In the genomic region with DNA sequence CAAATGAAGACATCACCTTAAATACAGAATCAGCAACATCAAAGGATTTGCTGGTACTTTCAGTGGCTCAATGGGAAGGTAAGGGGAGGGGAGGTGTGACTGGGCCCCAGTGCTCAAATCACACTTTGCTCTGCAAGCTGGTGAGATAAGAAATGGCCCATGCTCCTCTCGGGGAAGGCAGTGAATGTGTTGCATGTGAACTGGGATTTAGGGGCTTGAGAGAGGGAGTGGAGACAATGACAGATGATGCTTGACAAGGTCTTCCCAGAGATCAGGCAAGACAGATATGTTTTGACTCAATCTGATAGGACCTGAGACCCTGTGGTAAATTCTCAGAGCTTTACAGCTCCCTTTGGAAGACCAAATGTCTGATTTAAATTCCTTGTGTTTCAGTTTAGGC, we compare ENCODE assay signal across 12 cellular contexts.
"Had no signal": no experiment of that assay in that cellular context is flagged by ENCODE, and none has a peak within 500 bp of the region (broad histone marks: within the 10 kb centered on the region; RNA-seq: fewer than 3 reads in every experiment).

No MANE protein-coding gene starts in this region.

- H3K27ac ChIP-seq: left lung, neural progenitor cell, ovary, tibial artery had no signal

- H2AFZ ChIP-seq: neural progenitor cell had no signal

- DNase-seq: activated naive CD4-positive, alpha-beta T cell treated with Interleukin-2 at 50 U/mL for 16 hours; activated T-cell treated with anti-CD3 and anti-CD28 coated beads for 4 hours; left lung; mammary epithelial cell; ovary; stimulated activated CD4-positive, alpha-beta T cell treated with anti-CD3 and anti-CD28 coated beads, Interleukin-1b, Interleukin-23, amount 100 ng/mL, for 48 hours; SW 1271; tibial artery had no signal

- H3K4me1 Mint-ChIP-seq: activated T-helper 17 cell treated with anti-CD3 and anti-CD28 coated beads, Interleukin-2, amount 50 U/mL, for 72 hours had no signal

- H3K27me3 ChIP-seq: left lung, neural progenitor cell, ovary, tibial artery had no signal

- H3K36me3 ChIP-seq: left lung, neural progenitor cell, ovary, tibial artery had no signal

- H3K9me3 Mint-ChIP-seq: activated T-helper 17 cell treated with anti-CD3 and anti-CD28 coated beads, Interleukin-2, amount 50 U/mL, for 72 hours; neural progenitor cell had no signal

- H3K9me3 ChIP-seq: left lung, ovary, tibial artery had no signal

- H3K27ac Mint-ChIP-seq: activated T-helper 17 cell treated with anti-CD3 and anti-CD28 coated beads, Interleukin-2, amount 50 U/mL, for 72 hours; neural progenitor cell had no signal

- H3K4me3 ChIP-seq: left lung, neural progenitor cell, ovary, tibial artery had no signal

- H3K4me2 ChIP-seq: neural progenitor cell had no signal

- H3K9ac ChIP-seq: neural progenitor cell had no signal

- H3K4me3 Mint-ChIP-seq: activated T-helper 17 cell treated with anti-CD3 and anti-CD28 coated beads, Interleukin-2, amount 50 U/mL, for 72 hours; neural progenitor cell had no signal

- H3K36me3 Mint-ChIP-seq: neural progenitor cell had no signal

- ATAC-seq: esophagus mucosa, left lung, sciatic nerve had no signal

- H3K4me1 ChIP-seq: left lung, neural progenitor cell had no signal
